In the genomic region with DNA sequence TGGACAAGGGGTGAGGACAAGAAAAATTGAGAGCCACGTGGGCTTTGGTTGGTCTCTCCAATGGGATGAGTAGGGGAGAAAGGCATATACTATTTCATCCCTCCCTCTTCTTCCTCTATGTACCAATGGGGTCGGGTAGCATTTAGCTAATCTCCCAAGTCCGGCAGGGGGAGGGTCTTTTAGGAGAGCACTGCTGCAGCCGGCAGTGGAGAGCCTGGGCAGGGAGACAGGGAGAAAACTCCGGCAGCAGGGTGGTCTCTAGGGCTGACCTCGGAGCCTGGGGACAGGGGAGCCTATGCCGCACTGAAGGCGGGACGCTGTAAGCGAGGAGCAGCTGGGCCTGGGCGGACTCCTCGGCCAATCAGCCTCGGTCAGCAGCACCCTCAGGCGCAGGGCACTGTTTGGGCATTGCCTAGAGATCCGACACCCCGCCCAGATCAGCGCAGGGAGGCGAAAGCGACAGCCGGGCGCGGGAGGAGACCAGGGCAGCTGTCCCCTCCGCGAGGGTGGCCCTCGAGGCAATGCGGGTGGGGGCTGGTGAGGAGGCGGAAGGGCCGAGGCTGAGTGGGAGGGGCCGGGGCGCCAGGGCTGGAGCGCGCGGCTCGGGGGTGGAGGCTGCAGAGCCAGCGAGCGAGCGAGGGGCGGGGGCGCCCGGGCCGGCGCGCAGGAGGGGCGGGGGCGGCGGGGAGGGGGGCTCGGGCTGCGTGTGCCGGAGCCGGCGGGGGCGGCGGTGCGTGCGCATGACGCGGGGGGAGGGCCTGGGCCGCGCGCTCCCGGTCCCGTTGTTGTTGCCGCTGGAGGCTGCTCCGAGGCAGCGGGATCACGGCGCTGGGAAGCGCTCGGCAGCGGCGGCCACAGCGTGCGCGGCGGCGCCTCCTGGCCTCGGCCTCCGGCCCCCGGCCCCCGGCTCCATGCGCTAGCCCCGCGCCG, we compare ENCODE assay signal across 8 cellular contexts. TPM values are rescaled to one million over a fixed set of nuclear protein-coding genes. Genes with fewer than 3 reads are reported as not detected.
A peak's percentile ranks its signal among the peaks of the same experiment; 100 is the strongest.
DNase-seq lines count a peak whose midpoint lies in the region; ATAC-seq and TF ChIP-seq lines count a peak whose summit lies in the region.

A gene (plus strand): TSS at position 785 of the 930 bp plus-strand sequence. CDS start 267 bp downstream, outside the sequence.

- H3K27me3 ChIP-seq in GM06990 (replicated peaks; ENCODE audit: control insufficient read depth, insufficient read depth, low read length) = no peaks in the 10 kb centered on the region
- no peaks in the 10 kb centered on the region for H3K27me3 ChIP-seq in heart left ventricle
- no peaks in the 10 kb centered on the region for H3K27me3 ChIP-seq in parathyroid adenoma (ENCODE audit: control insufficient read depth, insufficient read depth, low read length)
- H3K27me3 ChIP-seq in Karpas-422 (ENCODE audit: low read length) = no peaks in the 10 kb centered on the region

- H3K27ac ChIP-seq in heart left ventricle = peak within 1 kb of the TSS; percentile 85 to 95 (median 92)
- H3K27ac ChIP-seq in parathyroid adenoma = peak within 1 kb of the TSS; percentile 87
- no peak within 1 kb of the TSS for H3K27ac ChIP-seq in Karpas-422 (ENCODE audit: low read length)

- H3K36me3 ChIP-seq in GM06990 (ENCODE audit: control insufficient read depth, insufficient read depth, low read length) (no peaks in the 10 kb centered on the region), heart left ventricle (no peaks in the 10 kb centered on the region), parathyroid adenoma (ENCODE audit: control insufficient read depth, insufficient read depth, low read length) (no peaks in the 10 kb centered on the region), Karpas-422 (ENCODE audit: insufficient read depth, low read length) (no peaks in the 10 kb centered on the region)

- ATAC-seq in heart left ventricle = peak; percentile 53 to 69 (median 61)

- H3K4me2 ChIP-seq in parathyroid adenoma (ENCODE audit: low read length) (peak within 1 kb of the TSS; percentile 97), Karpas-422 (ENCODE audit: low read depth, low read length, poor library complexity, severe bottlenecking) (no peak within 1 kb of the TSS)

- H3K9me3 ChIP-seq in heart left ventricle (no peaks in the 10 kb centered on the region), parathyroid adenoma (ENCODE audit: control insufficient read depth, low read length) (no peaks in the 10 kb centered on the region), Karpas-422 (ENCODE audit: low read length) (no peaks in the 10 kb centered on the region)

- TF ChIP-seq POLR2A in heart left ventricle (IDR thresholded peaks at IDR 0.05) = peak in 1 of 2 donors; percentile 75

- TF ChIP-seq CTCF in GM06990 (IDR thresholded peaks at IDR 0.05; ENCODE audit: insufficient read depth, low read length, poor library complexity, severe bottlenecking) (no peak), heart left ventricle (IDR thresholded peaks at IDR 0.05) (no peak), parathyroid adenoma (IDR thresholded peaks at IDR 0.05) (no peak)

- peaks cover 33% of the 10 kb centered on the region for H3K79me2 ChIP-seq in parathyroid adenoma
- H3K79me2 ChIP-seq in Karpas-422 (ENCODE audit: low read length) = peaks cover 19% of the 10 kb centered on the region

- intact Hi-C loops in heart left ventricle (cut with DNase I) = loop anchor here in 2 of 10 donors (1.0 to 2.0 kb wide), 3 partner anchors 27 to 57 kb away; a partner anchor contains a TSS

- H3K4me1 ChIP-seq in heart left ventricle (peaks cover 14 to 77% (median 63%) of the 10 kb centered on the region in 12 donors), parathyroid adenoma (peaks cover 44% of the 10 kb centered on the region), Karpas-422 (ENCODE audit: low read length) (peaks cover 30% of the 10 kb centered on the region)

- peak within 1 kb of the TSS; percentile 71 for H2AFZ ChIP-seq in parathyroid adenoma
- H2AFZ ChIP-seq in Karpas-422 (ENCODE audit: low read length) = no peak within 1 kb of the TSS

- H3K9me2 ChIP-seq in Karpas-422 (replicated peaks; ENCODE audit: insufficient read depth, low read length) = no peaks in the 10 kb centered on the region

- DNase-seq in GM06990 (ENCODE audit: extremely low read depth, insufficient read length) (peak; percentile 81), HCEC 1CT (peak; percentile 72), NCI-H1092 (lab: John Stamatoyannopoulos, UW) (peak; percentile 77), T follicular helper cell (ENCODE audit: low read depth) (peak; percentile 64), amygdala (lab: John Stamatoyannopoulos, UW) (peak; percentile 32 to 93 (median 80)), heart left ventricle (peak; percentile 91 to 94 (median 92)), Karpas-422 (no peak)

- WGBS in heart left ventricle, 4 donors = 0 to 2% (median 1%) methylated on average over 22 to 84 of the region's 84 CpGs

- H3K9ac ChIP-seq in parathyroid adenoma (peak within 1 kb of the TSS; percentile 82), Karpas-422 (ENCODE audit: low read length) (no peak within 1 kb of the TSS)

- no peaks in the 10 kb centered on the region for H4K20me1 ChIP-seq in Karpas-422 (ENCODE audit: insufficient read depth, low read depth, low read length)

- H3K4me3 ChIP-seq in GM06990 (replicated peaks; ENCODE audit: low read depth, low read length) (peak within 1 kb of the TSS; percentile 88), heart left ventricle (peak within 1 kb of the TSS; percentile 60 to 96 (median 81)), parathyroid adenoma (ENCODE audit: low read depth, low read length) (peak within 1 kb of the TSS; percentile 78), Karpas-422 (ENCODE audit: low read length) (no peak within 1 kb of the TSS)

RNA-seq across cellular contexts. Expression of the gene that starts here (rescaled TPM):
- 10 to 100 TPM; 30.3 to 83.7 (median 57.6) TPM for total RNA-seq in heart left ventricle
- 10 to 100 TPM; 42.9 to 55.3 TPM for polyA plus RNA-seq in heart left ventricle
- total RNA-seq in Karpas-422 (2014; rRNA removed; shearing (Covaris generic); ENCODE audit: low replicate concordance) = 0.18 and 1.6 TPM in 2 replicates

Comparison
In these comparisons a context has a peak if more than half of its experiments do, and no peak if none do; other contexts are left out.
1. RNA of the gene that starts here (total RNA-seq): 30.3 to 83.7 TPM in heart left ventricle; 0.18 to 1.6 TPM in Karpas-422; every median in the first group is over 10 times any median in the second.